ENCODE assay signal across 21 cellular contexts in the genomic region with DNA sequence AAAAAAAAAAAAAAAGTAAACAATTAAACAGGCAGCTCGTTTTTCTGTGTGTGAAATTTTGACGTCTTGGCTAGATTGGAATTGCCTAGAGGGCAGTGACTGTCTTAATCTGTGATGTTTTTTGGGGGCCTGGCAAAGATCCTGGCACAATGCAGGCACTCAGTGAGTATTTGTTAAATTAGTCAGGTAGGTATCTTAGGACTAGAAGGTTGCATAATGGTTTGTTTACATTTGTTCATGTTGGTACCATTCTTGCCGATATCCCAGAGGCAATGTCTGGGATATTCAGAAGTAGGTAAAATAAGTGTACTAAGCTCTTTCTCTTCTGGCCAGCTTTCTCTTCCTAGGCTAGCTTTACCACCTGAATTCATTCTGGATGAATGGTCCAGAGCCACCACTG. TPM values are rescaled to one million over a fixed set of nuclear protein-coding genes. Genes with fewer than 3 reads are reported as not detected.
DNase-seq lines count a peak whose midpoint lies in the region; ATAC-seq, FAIRE-seq and TF ChIP-seq lines count a peak whose summit lies in the region.
"Had no signal": no experiment of that assay in that cellular context is flagged by ENCODE, and none has a peak within 500 bp of the region (broad histone marks: within the 10 kb centered on the region; RNA-seq: fewer than 3 reads in every experiment).

No MANE protein-coding gene starts in this region.

- TF ChIP-seq CTCF in A549 (IDR thresholded peaks at IDR 0.05): no peak
- no peak for TF ChIP-seq CTCF in CD4-positive, alpha-beta T cell (IDR thresholded peaks at IDR 0.05)
- no peak for TF ChIP-seq CTCF in activated B cell treated with CpG ODN at 0.5 μM for 24 hours (IDR thresholded peaks at IDR 0.05)
- TF ChIP-seq CTCF in right lobe of liver (IDR thresholded peaks at IDR 0.05): no peak
- TF ChIP-seq CTCF in uterus (IDR thresholded peaks at IDR 0.05): no peak

- no peak for DNase-seq in A549 (ENCODE audit: low read depth in 1 of 2, low spot score in 1 of 2)
- no peak for DNase-seq in CD4-positive, alpha-beta T cell
- no peak for DNase-seq in activated B cell treated with CpG ODN at 0.5 μM for 24 hours
- DNase-seq in right lobe of liver: no peak
- no peak for DNase-seq in kidney glomerular epithelial cell (lab: John Stamatoyannopoulos, UW)
- DNase-seq in effector CD8-positive, alpha-beta T cell (lab: John Stamatoyannopoulos, UW): no peak
- no peak for DNase-seq in uterus
- DNase-seq: activated CD4-positive, CD25-positive, alpha-beta regulatory T cell treated with anti-CD3 and anti-CD28 coated beads, Interleukin-2, amount 50 U/mL, for 72 hours; AML-193; colonic mucosa; DMS 273 treated with DMSO at 0.1 percent for 48 hours; left ventricle myocardium superior; NCI-H187 treated with DMSO at 0.1 percent for 48 hours; NCI-H446; small intestine; stimulated activated CD4-positive, alpha-beta T cell treated with anti-CD3 and anti-CD28 coated beads, Interleukin-4, amount 100 ng/mL, for 24 hours; stimulated activated CD8-positive, alpha-beta memory T cell treated with anti-CD3 and anti-CD28 coated beads, Interleukin-4, amount 100 ng/mL, for 48 hours; T-helper 9 cell had no signal

- no peak overlapping the region for H3K4me3 ChIP-seq in A549
- H3K4me3 ChIP-seq in right lobe of liver: no peak overlapping the region
- H3K4me3 ChIP-seq in uterus: no peak overlapping the region
- H3K4me3 ChIP-seq: ascending aorta, colonic mucosa had no signal

- peaks cover 53% of the 10 kb centered on the region for H3K36me3 Mint-ChIP-seq in CD4-positive, alpha-beta T cell (ENCODE audit: low read depth)
- H3K36me3 Mint-ChIP-seq in activated B cell treated with CpG ODN at 0.5 μM for 24 hours (ENCODE audit: low read depth): peaks cover 51% of the 10 kb centered on the region

- no peak for TF ChIP-seq POLR2A in A549 (IDR thresholded peaks at IDR 0.05; ENCODE audit: low read length)
- no peak for TF ChIP-seq POLR2A in right lobe of liver (IDR thresholded peaks at IDR 0.05)
- no peak for TF ChIP-seq POLR2A in uterus (IDR thresholded peaks at IDR 0.05)

- TF ChIP-seq EP300 in A549 (IDR thresholded peaks at IDR 0.05): no peak

- POLR2A ChIA-PET in A549 (lab: Yijun Ruan, JAX): no interaction called here
- POLR2A ChIA-PET in CD4-positive, alpha-beta T cell (lab: Charles Lee): no interaction called here
- POLR2A ChIA-PET in activated B cell treated with CpG ODN at 0.5 μM for 24 hours (lab: Charles Lee): no interaction called here

- peak overlapping the region; percentile 83 for H3K4me3 Mint-ChIP-seq in CD4-positive, alpha-beta T cell
- H3K4me3 Mint-ChIP-seq in activated B cell treated with CpG ODN at 0.5 μM for 24 hours: peak overlapping the region; percentile 36

- peak overlapping the region; percentile 62 for H3K27ac Mint-ChIP-seq in CD4-positive, alpha-beta T cell
- no peak overlapping the region for H3K27ac Mint-ChIP-seq in activated B cell treated with CpG ODN at 0.5 μM for 24 hours

- H3K9me3 Mint-ChIP-seq in CD4-positive, alpha-beta T cell: no peaks in the 10 kb centered on the region
- H3K9me3 Mint-ChIP-seq in activated B cell treated with CpG ODN at 0.5 μM for 24 hours: no peaks in the 10 kb centered on the region

- FAIRE-seq in A549 (lab: Jason Lieb, UNC): no peak
- FAIRE-seq: frontal cortex, small intestine had no signal

- WGBS in A549 (ENCODE audit: missing lambda C conversion rate): 41% methylated on average over 3 of the region's 3 CpGs
- WGBS in right lobe of liver (ENCODE audit: insufficient coverage, low coverage, low lambda C conversion rate, missing lambda C conversion rate): 42% methylated on average over 3 of the region's 3 CpGs

- peaks cover 53% of the 10 kb centered on the region for H3K4me1 Mint-ChIP-seq in CD4-positive, alpha-beta T cell (ENCODE audit: low read depth)
- H3K4me1 Mint-ChIP-seq in activated B cell treated with CpG ODN at 0.5 μM for 24 hours: peaks cover 34% of the 10 kb centered on the region

- H3K4me1 ChIP-seq in A549: peaks cover 24% of the 10 kb centered on the region
- H3K4me1 ChIP-seq in right lobe of liver: peaks cover 0 to 26% (median 3%) of the 10 kb centered on the region in 4 donors
- H3K4me1 ChIP-seq in uterus: peaks cover 4 to 5% of the 10 kb centered on the region in 2 donors

- H3K9me3 ChIP-seq in A549 (no peaks in the 10 kb centered on the region), right lobe of liver (no peaks in the 10 kb centered on the region), uterus (no peaks in the 10 kb centered on the region)
- no peaks in the 10 kb centered on the region for H3K9me3 ChIP-seq in CD4-positive, alpha-beta T cell (ENCODE audit: control insufficient read depth, low read length)
- H3K9me3 ChIP-seq: ascending aorta, colonic mucosa had no signal

- CTCF ChIA-PET in A549 (lab: Yijun Ruan, JAX): interaction anchor here (0.6 to 2.3 kb wide), 4 partner anchors 24 to 201 kb away, joined by 3 to 10 read pairs (median 6); no protein-coding TSS in a partner anchor
- CTCF ChIA-PET in CD4-positive, alpha-beta T cell (lab: Charles Lee): no interaction called here
- CTCF ChIA-PET in activated B cell treated with CpG ODN at 0.5 μM for 24 hours (lab: Charles Lee): no interaction called here

- peak overlapping the region; percentile 92; the same call in 2 of the 3 replicates for H3K4me2 ChIP-seq in A549

- TF ChIP-seq RAD21 in A549 (conservative IDR thresholded peaks at IDR 0.05 in 1 of 2, IDR thresholded peaks at IDR 0.05 in 1 of 2): no peak

- H3K27ac ChIP-seq in A549 (no peak overlapping the region), right lobe of liver (no peak overlapping the region), uterus (no peak overlapping the region)
- H3K27ac ChIP-seq in CD4-positive, alpha-beta T cell (ENCODE audit: low read depth, low read length): no peak overlapping the region
- H3K27ac ChIP-seq: ascending aorta, colonic mucosa, epithelial cell of prostate had no signal

- H3K36me3 ChIP-seq in right lobe of liver (peaks cover 0 to 34% (median 7%) of the 10 kb centered on the region in 4 donors), uterus (no peaks in the 10 kb centered on the region)

- intact Hi-C loops in CD4-positive, alpha-beta T cell (cut with DNase I, micrococcal nuclease): loop anchor here in 1 of 2 experiments (5.0 kb wide), 3 partner anchors 176 to 826 kb away; partner anchors contain the start of genes ERGIC3 and UQCC1
- intact Hi-C loops in activated B cell treated with CpG ODN at 0.5 μM for 24 hours (cut with micrococcal nuclease): no loop called here
- intact Hi-C loops in right lobe of liver (cut with DNase I): no loop called here
- intact Hi-C loops in uterus (cut with DNase I; ENCODE audit: low total_unique reads): no loop called here

- no peak for ATAC-seq in A549
- no peak for ATAC-seq in CD4-positive, alpha-beta T cell (ENCODE audit: poor library complexity)
- no peak for ATAC-seq in activated B cell treated with CpG ODN at 0.5 μM for 24 hours (ENCODE audit: low read depth)
- peak in 3 of 4 donors; percentile 50 to 61 (median 59) for ATAC-seq in right lobe of liver
- ATAC-seq: left ventricle myocardium superior had no signal

- no peaks in the 10 kb centered on the region for H3K27me3 ChIP-seq in CD4-positive, alpha-beta T cell (ENCODE audit: control insufficient read depth, insufficient read depth, low read length)
- H3K27me3 ChIP-seq in right lobe of liver: no peaks in the 10 kb centered on the region
- no peaks in the 10 kb centered on the region for H3K27me3 ChIP-seq in uterus
- H3K27me3 ChIP-seq: ascending aorta, colonic mucosa had no signal

- no peaks in the 10 kb centered on the region for H3K27me3 Mint-ChIP-seq in CD4-positive, alpha-beta T cell
- H3K27me3 Mint-ChIP-seq in activated B cell treated with CpG ODN at 0.5 μM for 24 hours: no peaks in the 10 kb centered on the region

TF ChIP-seq in A549, 52 proteins besides CTCF, POLR2A, EP300 and RAD21:
- TF ChIP-seq CEBPB (IDR thresholded peaks at IDR 0.05) (peak in 1 of 2 experiments; percentile 17; a peak in 1 of 4 replicates), FOSB (CRISPR knock-in tag; IDR thresholded peaks at IDR 0.05) (no peak)

RNA-seq across cellular contexts. Expression of gene AAR2, which starts 2.5 kb away (rescaled TPM):
- polyA plus RNA-seq in A549 (2011; rRNA removed): 29.2 and 38.0 TPM in 2 replicates
- polyA plus RNA-seq in A549 (2012; cell fraction: cytosol; rRNA removed): 27.8 and 38.8 TPM in 2 replicates
- 36.7 and 45.9 TPM in 2 replicates for polyA plus RNA-seq in A549 (2012; cell fraction: nucleus; rRNA removed)
- polyA plus RNA-seq in A549 (2017; fragmentation: RNase III; extraction: RNeasy Plus Mini Kit Qiagen cat#74134 plus additional on column Dnase treatment): 26.8 to 27.2 TPM (median 27.2 TPM) in 3 replicates
- polyA minus RNA-seq in A549 (2011; rRNA and poly(A)+ RNA removed): 46.0 and 55.3 TPM in 2 replicates
- total RNA-seq in CD4-positive, alpha-beta T cell: 10 to 100 TPM; 22.5 to 24.3 TPM
- total RNA-seq in activated B cell treated with CpG ODN at 0.5 μM for 24 hours: 25.9 and 27.4 TPM in 2 replicates
- 10 to 100 TPM; 11.8 to 16.7 (median 13.5) TPM for total RNA-seq in right lobe of liver
- 10 to 100 TPM; 20.9 to 33.3 (median 25.2) TPM for total RNA-seq in uterus

Comparison
In these comparisons a context has a peak if more than half of its experiments do, and no peak if none do; other contexts are left out.
1. ATAC-seq: peak in right lobe of liver (3 of 4); none in A549 (0 of 2), CD4-positive, alpha-beta T cell (single experiment) and activated B cell treated with CpG ODN at 0.5 μM for 24 hours (single experiment).